Comparison of ENCODE assay signal across 23 cellular contexts in the genomic region with DNA sequence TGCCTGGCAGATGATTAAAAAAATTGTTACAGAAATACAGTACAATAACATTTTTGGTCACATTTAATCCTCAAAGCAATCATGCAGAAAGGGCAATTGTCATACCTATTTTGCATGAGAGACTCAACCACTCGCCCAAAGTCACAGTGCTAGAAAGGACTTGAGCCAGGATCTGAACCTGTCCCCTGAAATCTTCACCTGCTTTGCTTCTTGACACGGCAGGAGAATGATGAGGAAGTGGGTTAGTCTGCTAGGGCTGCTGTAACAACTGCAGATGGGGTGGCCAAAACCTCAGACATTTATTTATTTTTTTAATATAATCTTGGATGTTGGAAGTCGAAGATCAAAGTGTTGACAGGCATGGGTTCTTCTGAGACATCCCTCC.
DNase-seq lines count a peak whose midpoint lies in the region; ATAC-seq, FAIRE-seq and TF ChIP-seq lines count a peak whose summit lies in the region.
"Had no signal": no experiment of that assay in that cellular context is flagged by ENCODE, and none has a peak within 500 bp of the region (broad histone marks: within the 10 kb centered on the region; RNA-seq: fewer than 3 reads in every experiment).

No MANE protein-coding gene starts in this region.

- DNase-seq in GM18507 (ENCODE audit: extremely low spot score, insufficient read length, low read depth) (no peak), HAP-1 (ENCODE audit: low spot score in 2 of 2) (peak; percentile 24 to 33), substantia nigra (lab: John Stamatoyannopoulos, UW) (no peak), DMS 273 (lab: John Stamatoyannopoulos, UW; ENCODE audit: unreplicated experiment) (no peak)
- DNase-seq: CD8-positive, alpha-beta T cell; DMS79 treated with DMSO at 0.1 percent for 48 hours; Kasumi-1; NCI-H1092 treated with DMSO at 0.1 percent for 48 hours; NCI-H1436; NCI-H187; NCI-H2081 treated with DMSO at 0.1 percent for 48 hours; NCI-H345; SHP77; T-cell had no signal

- no peak overlapping the region for H3K4me3 ChIP-seq in HAP-1

- H3K9me3 Mint-ChIP-seq in brain: peaks cover 0 to 9% (median 0%) of the 10 kb centered on the region in 5 experiments
- H3K9me3 Mint-ChIP-seq: CD8-positive, alpha-beta T cell; T-cell had no signal

- no peaks in the 10 kb centered on the region for H3K36me3 ChIP-seq in HAP-1 (replicated peaks)

- no peaks in the 10 kb centered on the region for H3K27me3 ChIP-seq in HAP-1 (ENCODE audit: low read depth)

- ATAC-seq in HG02970 (IDR thresholded peaks at IDR 0.05; ENCODE audit: low FRiP score, unreplicated experiment) (no peak), GM19455 (IDR thresholded peaks at IDR 0.05; ENCODE audit: unreplicated experiment) (no peak)
- ATAC-seq: CD8-positive, alpha-beta T cell; HCT116; HepG2; Panc1; T-cell had no signal

- peak; percentile 55 for FAIRE-seq in GM18507 (lab: Jason Lieb, UNC)
- FAIRE-seq: HepG2 had no signal

- H3K4me1 Mint-ChIP-seq in brain: peaks cover 83% of the 10 kb centered on the region

- peak overlapping the region in 3 of 5 experiments; percentile 65 to 94 (median 87) for H3K27ac Mint-ChIP-seq in brain
- H3K27ac Mint-ChIP-seq: B cell; CD8-positive, alpha-beta T cell; T-cell had no signal

- TF ChIP-seq CTCF in brain (conservative IDR thresholded peaks at IDR 0.05): no peak

- in situ Hi-C loops in HAP-1 (cut with MboI; ENCODE audit: low sequenced_read_pairs): no loop called here

- H3K27ac ChIP-seq in substantia nigra (ENCODE audit: low read depth, low read length, poor library complexity, severe bottlenecking): peak overlapping the region; percentile 57
- H3K27ac ChIP-seq: C4-2B, RWPE1 had no signal

- H3K4me1 ChIP-seq in HAP-1: peaks cover 66% of the 10 kb centered on the region

- H3K4me3 Mint-ChIP-seq in brain: peak overlapping the region in 1 of 5 experiments; percentile 30
- H3K4me3 Mint-ChIP-seq: B cell; CD8-positive, alpha-beta T cell; T-cell had no signal

- no peaks in the 10 kb centered on the region for H3K27me3 Mint-ChIP-seq in brain
- H3K27me3 Mint-ChIP-seq: B cell had no signal

- no peaks in the 10 kb centered on the region for H3K9me3 ChIP-seq in HAP-1

- peaks cover 35% of the 10 kb centered on the region for H3K36me3 Mint-ChIP-seq in brain
- H3K36me3 Mint-ChIP-seq: CD8-positive, alpha-beta T cell; T-cell had no signal

Comparison
In these comparisons a context has a peak if more than half of its experiments do, and no peak if none do; other contexts are left out.
1. DNase-seq: peak in HAP-1 (2 of 2); none in GM18507 (single experiment), substantia nigra (0 of 49) and DMS 273 (single experiment).